Comparison of ENCODE assay signal across 1 cellular context in the genomic region with DNA sequence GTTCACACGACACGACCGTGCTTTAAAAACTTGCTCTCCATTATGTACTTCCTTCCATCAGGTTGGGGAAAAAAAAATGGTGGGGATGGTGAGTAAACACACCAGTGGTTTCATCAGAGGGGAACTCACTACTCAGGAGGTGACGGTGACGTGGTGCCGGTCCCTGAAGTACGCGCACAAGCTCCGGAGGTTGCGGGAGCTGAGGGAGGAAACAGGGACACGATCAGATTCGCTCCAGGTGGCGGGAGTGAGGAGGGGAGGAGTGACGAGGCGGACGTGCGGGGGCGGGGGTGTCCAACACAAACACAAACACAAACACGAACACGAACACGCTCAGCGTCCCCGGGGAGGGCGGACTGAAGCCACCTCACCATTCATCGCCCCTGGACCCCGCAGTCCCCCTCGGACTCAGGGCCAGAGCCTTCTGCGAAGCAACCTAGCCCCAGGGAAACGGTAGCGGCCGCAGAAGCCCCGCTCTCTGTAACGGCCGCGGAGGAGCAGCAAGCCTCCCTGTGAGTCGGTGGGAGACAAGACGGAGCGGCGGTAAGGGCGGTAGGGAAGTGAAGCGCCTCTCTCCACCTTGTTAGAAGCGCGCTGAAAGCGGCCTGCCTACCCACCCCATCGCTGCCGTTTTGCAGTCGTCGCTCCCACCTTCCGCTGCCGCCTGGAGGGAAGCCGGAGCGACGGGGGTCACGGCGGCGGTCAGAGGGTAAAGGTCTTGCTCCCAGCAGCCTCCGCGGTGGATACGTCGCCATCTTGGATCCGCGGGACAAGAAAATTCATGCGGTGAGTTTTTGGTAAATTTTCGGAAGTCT.
TF ChIP-seq lines count a peak whose summit lies in the region.

A gene with protein sequence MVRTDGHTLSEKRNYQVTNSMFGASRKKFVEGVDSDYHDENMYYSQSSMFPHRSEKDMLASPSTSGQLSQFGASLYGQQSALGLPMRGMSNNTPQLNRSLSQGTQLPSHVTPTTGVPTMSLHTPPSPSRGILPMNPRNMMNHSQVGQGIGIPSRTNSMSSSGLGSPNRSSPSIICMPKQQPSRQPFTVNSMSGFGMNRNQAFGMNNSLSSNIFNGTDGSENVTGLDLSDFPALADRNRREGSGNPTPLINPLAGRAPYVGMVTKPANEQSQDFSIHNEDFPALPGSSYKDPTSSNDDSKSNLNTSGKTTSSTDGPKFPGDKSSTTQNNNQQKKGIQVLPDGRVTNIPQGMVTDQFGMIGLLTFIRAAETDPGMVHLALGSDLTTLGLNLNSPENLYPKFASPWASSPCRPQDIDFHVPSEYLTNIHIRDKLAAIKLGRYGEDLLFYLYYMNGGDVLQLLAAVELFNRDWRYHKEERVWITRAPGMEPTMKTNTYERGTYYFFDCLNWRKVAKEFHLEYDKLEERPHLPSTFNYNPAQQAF (plus strand): TSS at position 739 of the 815 bp plus-strand sequence. CDS start 34,794 bp downstream, outside the sequence.

TF ChIP-seq in GM23338, 12 proteins besides CTCF, POLR2A, EP300 and RAD21 (continued from another document):
- TF ChIP-seq, protein P1, sequence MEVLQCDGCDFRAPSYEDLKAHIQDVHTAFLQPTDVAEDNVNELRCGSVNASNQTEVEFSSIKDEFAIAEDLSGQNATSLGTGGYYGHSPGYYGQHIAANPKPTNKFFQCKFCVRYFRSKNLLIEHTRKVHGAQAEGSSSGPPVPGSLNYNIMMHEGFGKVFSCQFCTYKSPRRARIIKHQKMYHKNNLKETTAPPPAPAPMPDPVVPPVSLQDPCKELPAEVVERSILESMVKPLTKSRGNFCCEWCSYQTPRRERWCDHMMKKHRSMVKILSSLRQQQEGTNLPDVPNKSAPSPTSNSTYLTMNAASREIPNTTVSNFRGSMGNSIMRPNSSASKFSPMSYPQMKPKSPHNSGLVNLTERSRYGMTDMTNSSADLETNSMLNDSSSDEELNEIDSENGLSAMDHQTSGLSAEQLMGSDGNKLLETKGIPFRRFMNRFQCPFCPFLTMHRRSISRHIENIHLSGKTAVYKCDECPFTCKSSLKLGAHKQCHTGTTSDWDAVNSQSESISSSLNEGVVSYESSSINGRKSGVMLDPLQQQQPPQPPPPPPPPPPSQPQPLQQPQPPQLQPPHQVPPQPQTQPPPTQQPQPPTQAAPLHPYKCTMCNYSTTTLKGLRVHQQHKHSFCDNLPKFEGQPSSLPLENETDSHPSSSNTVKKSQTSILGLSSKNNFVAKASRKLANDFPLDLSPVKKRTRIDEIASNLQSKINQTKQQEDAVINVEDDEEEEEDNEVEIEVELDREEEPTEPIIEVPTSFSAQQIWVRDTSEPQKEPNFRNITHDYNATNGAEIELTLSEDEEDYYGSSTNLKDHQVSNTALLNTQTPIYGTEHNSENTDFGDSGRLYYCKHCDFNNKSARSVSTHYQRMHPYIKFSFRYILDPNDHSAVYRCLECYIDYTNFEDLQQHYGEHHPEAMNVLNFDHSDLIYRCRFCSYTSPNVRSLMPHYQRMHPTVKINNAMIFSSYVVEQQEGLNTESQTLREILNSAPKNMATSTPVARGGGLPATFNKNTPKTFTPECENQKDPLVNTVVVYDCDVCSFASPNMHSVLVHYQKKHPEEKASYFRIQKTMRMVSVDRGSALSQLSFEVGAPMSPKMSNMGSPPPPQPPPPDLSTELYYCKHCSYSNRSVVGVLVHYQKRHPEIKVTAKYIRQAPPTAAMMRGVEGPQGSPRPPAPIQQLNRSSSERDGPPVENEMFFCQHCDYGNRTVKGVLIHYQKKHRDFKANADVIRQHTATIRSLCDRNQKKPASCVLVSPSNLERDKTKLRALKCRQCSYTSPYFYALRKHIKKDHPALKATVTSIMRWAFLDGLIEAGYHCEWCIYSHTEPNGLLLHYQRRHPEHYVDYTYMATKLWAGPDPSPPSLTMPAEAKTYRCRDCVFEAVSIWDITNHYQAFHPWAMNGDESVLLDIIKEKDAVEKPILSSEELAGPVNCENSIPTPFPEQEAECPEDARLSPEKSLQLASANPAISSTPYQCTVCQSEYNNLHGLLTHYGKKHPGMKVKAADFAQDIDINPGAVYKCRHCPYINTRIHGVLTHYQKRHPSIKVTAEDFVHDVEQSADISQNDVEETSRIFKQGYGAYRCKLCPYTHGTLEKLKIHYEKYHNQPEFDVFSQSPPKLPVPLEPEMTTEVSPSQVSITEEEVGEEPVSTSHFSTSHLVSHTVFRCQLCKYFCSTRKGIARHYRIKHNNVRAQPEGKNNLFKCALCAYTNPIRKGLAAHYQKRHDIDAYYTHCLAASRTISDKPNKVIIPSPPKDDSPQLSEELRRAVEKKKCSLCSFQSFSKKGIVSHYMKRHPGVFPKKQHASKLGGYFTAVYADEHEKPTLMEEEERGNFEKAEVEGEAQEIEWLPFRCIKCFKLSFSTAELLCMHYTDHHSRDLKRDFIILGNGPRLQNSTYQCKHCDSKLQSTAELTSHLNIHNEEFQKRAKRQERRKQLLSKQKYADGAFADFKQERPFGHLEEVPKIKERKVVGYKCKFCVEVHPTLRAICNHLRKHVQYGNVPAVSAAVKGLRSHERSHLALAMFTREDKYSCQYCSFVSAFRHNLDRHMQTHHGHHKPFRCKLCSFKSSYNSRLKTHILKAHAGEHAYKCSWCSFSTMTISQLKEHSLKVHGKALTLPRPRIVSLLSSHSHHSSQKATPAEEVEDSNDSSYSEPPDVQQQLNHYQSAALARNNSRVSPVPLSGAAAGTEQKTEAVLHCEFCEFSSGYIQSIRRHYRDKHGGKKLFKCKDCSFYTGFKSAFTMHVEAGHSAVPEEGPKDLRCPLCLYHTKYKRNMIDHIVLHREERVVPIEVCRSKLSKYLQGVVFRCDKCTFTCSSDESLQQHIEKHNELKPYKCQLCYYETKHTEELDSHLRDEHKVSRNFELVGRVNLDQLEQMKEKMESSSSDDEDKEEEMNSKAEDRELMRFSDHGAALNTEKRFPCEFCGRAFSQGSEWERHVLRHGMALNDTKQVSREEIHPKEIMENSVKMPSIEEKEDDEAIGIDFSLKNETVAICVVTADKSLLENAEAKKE (CRISPR knock-in tag; IDR thresholded peaks at IDR 0.05) = no peak
